ENCODE assay signal across 17 cellular contexts in the genomic region with DNA sequence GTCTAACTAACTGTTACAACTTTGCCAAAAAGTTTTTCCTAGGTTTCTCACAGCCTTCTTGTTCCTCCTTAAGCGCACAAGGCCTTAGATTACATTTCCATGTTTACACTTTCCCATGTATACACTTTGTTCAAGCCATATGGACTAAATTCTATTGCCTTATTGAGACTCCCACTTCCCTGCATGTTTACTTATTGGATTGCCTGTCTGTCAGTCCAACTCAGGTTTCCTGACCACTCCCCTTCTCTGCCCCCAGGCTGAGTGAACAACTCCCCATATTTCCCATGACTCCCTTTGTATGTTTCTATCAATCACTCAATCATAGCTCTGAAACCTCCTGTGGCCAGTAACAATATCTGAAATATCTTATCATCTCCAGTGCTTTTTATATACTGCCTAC.
"Had no signal": no experiment of that assay in that cellular context is flagged by ENCODE, and none has a peak within 500 bp of the region (broad histone marks: within the 10 kb centered on the region; RNA-seq: fewer than 3 reads in every experiment).

No MANE protein-coding gene starts in this region.

- DNase-seq: activated CD4-positive, alpha-beta T cell treated with anti-CD3 and anti-CD28 coated beads, Interleukin-2, amount 50 U/mL, for 48 hours; activated CD4-positive, CD25-positive, alpha-beta regulatory T cell treated with anti-CD3 and anti-CD28 coated beads, Interleukin-2, amount 50 U/mL, for 72 hours; activated CD8-positive, alpha-beta memory T cell treated with anti-CD3 and anti-CD28 coated beads, Interleukin-2, amount 10 ng/mL, durations not matched to agents 7 days and 5 days; activated gamma-delta T cell; activated naive CD8-positive, alpha-beta T cell treated with anti-CD3 and anti-CD28 coated beads for 36 hours; activated T-cell treated with anti-CD3 and anti-CD28 coated beads, Interleukin-2, amount 50 U/mL, for 4 hours; anterior cingulate cortex; dorsolateral prefrontal cortex; foreskin fibroblast; immature natural killer cell; left lung; natural killer cell; occipital lobe; psoas muscle; stimulated activated CD4-positive, alpha-beta T cell treated with anti-CD3 and anti-CD28 coated beads, Interleukin-12 subunit alpha, Interleukin-12 subunit beta, amount 100 ng/mL, for 4 hours; stimulated activated naive CD4-positive, alpha-beta T cell treated with Interleukin-2 at 50 U/mL for 16 hours; trophoblast cell had no signal

- H3K4me3 ChIP-seq: dorsolateral prefrontal cortex, left lung, psoas muscle had no signal
